In the genomic region with DNA sequence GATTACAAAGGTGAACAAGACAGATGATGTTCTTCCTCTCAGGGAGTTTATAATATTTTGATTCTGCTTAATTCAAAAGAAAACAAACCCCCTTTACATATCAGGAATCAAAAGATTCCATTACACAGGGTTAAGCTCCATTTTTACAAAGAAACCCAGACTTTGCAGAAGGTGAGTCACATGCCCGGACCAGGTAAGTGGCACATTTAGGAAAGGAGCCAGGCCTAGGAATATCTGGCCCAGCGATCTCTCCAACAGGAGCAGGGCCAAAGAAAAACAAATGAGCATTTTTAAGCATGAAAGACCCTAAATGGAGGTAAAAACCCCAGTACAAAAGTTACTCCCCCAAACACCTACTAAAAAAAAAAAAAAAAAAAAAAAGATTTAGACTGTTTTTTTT, we compare ENCODE assay signal across 8 cellular contexts. TPM values are rescaled to one million over a fixed set of nuclear protein-coding genes. Genes with fewer than 3 reads are reported as not detected.
A peak's percentile ranks its signal among the peaks of the same experiment; 100 is the strongest.
DNase-seq lines count a peak whose midpoint lies in the region; ATAC-seq lines count a peak whose summit lies in the region.
"Had no signal": no experiment of that assay in that cellular context is flagged by ENCODE, and none has a peak within 500 bp of the region (broad histone marks: within the 10 kb centered on the region; RNA-seq: fewer than 3 reads in every experiment).

No MANE protein-coding gene starts in this region.

- peak overlapping the region; percentile 86 for H3K27ac Mint-ChIP-seq in activated T-cell treated with anti-CD3 and anti-CD28 coated beads, Interleukin-2, amount 50 U/mL, for 72 hours
- peak overlapping the region; percentile 55 to 79 for H3K27ac Mint-ChIP-seq in stimulated activated naive CD8-positive, alpha-beta T cell treated with anti-CD3 and anti-CD28 coated beads, Interleukin-15, amount 100 ng/mL, for 72 hours

- H3K36me3 ChIP-seq in HUES48 (ENCODE audit: control insufficient read depth, insufficient read depth, low read length) (peaks cover 3% of the 10 kb centered on the region; the same call in 1 of the 2 replicates), iPS-18a (ENCODE audit: control insufficient read depth, low read depth, low read length) (peaks cover 3% of the 10 kb centered on the region)

- no peak for DNase-seq in activated T-cell treated with anti-CD3 and anti-CD28 coated beads, Interleukin-2, amount 50 U/mL, for 72 hours
- DNase-seq in stimulated activated naive CD8-positive, alpha-beta T cell treated with anti-CD3 and anti-CD28 coated beads, Interleukin-15, amount 100 ng/mL, for 72 hours: no peak
- DNase-seq in T-helper 9 cell: no peak
- no peak for DNase-seq in ureter (ENCODE audit: low spot score)
- DNase-seq: activated CD8-positive, alpha-beta memory T cell treated with anti-CD3 and anti-CD28 coated beads, Interleukin-2, amount 50 U/mL, for 48 hours had no signal

- peaks cover 6 to 19% of the 10 kb centered on the region in 2 donors for H3K36me3 Mint-ChIP-seq in activated T-cell treated with anti-CD3 and anti-CD28 coated beads, Interleukin-2, amount 50 U/mL, for 72 hours (ENCODE audit: insufficient read depth in 2 of 2)

- peaks cover 0 to 2% of the 10 kb centered on the region in 2 donors for H3K9me3 Mint-ChIP-seq in activated T-cell treated with anti-CD3 and anti-CD28 coated beads, Interleukin-2, amount 50 U/mL, for 72 hours
- H3K9me3 Mint-ChIP-seq in stimulated activated naive CD8-positive, alpha-beta T cell treated with anti-CD3 and anti-CD28 coated beads, Interleukin-15, amount 100 ng/mL, for 72 hours: peaks cover 7 to 8% of the 10 kb centered on the region in 2 donors

- H3K9me3 ChIP-seq in HUES48 (ENCODE audit: control insufficient read depth, insufficient read depth, low read length) (peaks cover 5% of the 10 kb centered on the region), iPS-18a (ENCODE audit: control insufficient read depth, low read depth, low read length) (peaks cover 6% of the 10 kb centered on the region)

- H3K4me3 ChIP-seq in HUES48 (ENCODE audit: low read depth, low read length): peak overlapping the region; percentile 80
- peak overlapping the region; percentile 88 for H3K4me3 ChIP-seq in iPS-18a (ENCODE audit: low read length)

- H3K9ac ChIP-seq in HUES48 (ENCODE audit: low read depth, low read length) (no peak overlapping the region), iPS-18a (ENCODE audit: low read length) (no peak overlapping the region)

- no peaks in the 10 kb centered on the region for H3K27me3 ChIP-seq in HUES48 (ENCODE audit: control insufficient read depth, insufficient read depth, low read length)
- H3K27me3 ChIP-seq in iPS-18a (ENCODE audit: control insufficient read depth, insufficient read depth, low read length): no peaks in the 10 kb centered on the region

- no peaks in the 10 kb centered on the region for H3K27me3 Mint-ChIP-seq in activated T-cell treated with anti-CD3 and anti-CD28 coated beads, Interleukin-2, amount 50 U/mL, for 72 hours (ENCODE audit: low read depth)
- no peaks in the 10 kb centered on the region for H3K27me3 Mint-ChIP-seq in stimulated activated naive CD8-positive, alpha-beta T cell treated with anti-CD3 and anti-CD28 coated beads, Interleukin-15, amount 100 ng/mL, for 72 hours

- H3K4me1 ChIP-seq in HUES48 (ENCODE audit: control insufficient read depth, insufficient read depth, low read length): peaks cover 28% of the 10 kb centered on the region
- H3K4me1 ChIP-seq in iPS-18a (ENCODE audit: control insufficient read depth, low read depth, low read length): peaks cover 14% of the 10 kb centered on the region

- H3K4me3 Mint-ChIP-seq in activated T-cell treated with anti-CD3 and anti-CD28 coated beads, Interleukin-2, amount 50 U/mL, for 72 hours: peak overlapping the region; percentile 88 to 99
- peak overlapping the region; percentile 92 to 96 for H3K4me3 Mint-ChIP-seq in stimulated activated naive CD8-positive, alpha-beta T cell treated with anti-CD3 and anti-CD28 coated beads, Interleukin-15, amount 100 ng/mL, for 72 hours

- H3K27ac ChIP-seq in HUES48 (ENCODE audit: low read depth, low read length): no peak overlapping the region
- H3K27ac ChIP-seq in iPS-18a (ENCODE audit: low read length): no peak overlapping the region

- H3K4me1 Mint-ChIP-seq in activated T-cell treated with anti-CD3 and anti-CD28 coated beads, Interleukin-2, amount 50 U/mL, for 72 hours (ENCODE audit: low read depth): peaks cover 41% of the 10 kb centered on the region
- H3K4me1 Mint-ChIP-seq in stimulated activated naive CD8-positive, alpha-beta T cell treated with anti-CD3 and anti-CD28 coated beads, Interleukin-15, amount 100 ng/mL, for 72 hours: peaks cover 47% of the 10 kb centered on the region

- ATAC-seq in activated T-cell treated with anti-CD3 and anti-CD28 coated beads, Interleukin-2, amount 50 U/mL, for 72 hours (replicated peaks in 1 of 2): no peak
- no peak for ATAC-seq in stimulated activated naive CD8-positive, alpha-beta T cell treated with anti-CD3 and anti-CD28 coated beads, Interleukin-15, amount 100 ng/mL, for 72 hours
- no peak for ATAC-seq in GM21367 (IDR thresholded peaks at IDR 0.05; ENCODE audit: unreplicated experiment)

RNA-seq across cellular contexts. Expression of gene STN1, which starts 1.1 kb away (rescaled TPM):
- total RNA-seq in activated T-cell treated with anti-CD3 and anti-CD28 coated beads, Interleukin-2, amount 50 U/mL, for 72 hours: 10 to 100 TPM; 52.0 to 57.7 TPM
- total RNA-seq in ureter: 49.3 TPM

RNA-seq across cellular contexts. Expression of gene SLK, which starts 50.0 kb away (rescaled TPM):
- total RNA-seq in activated T-cell treated with anti-CD3 and anti-CD28 coated beads, Interleukin-2, amount 50 U/mL, for 72 hours: 10 to 100 TPM; 22.5 to 25.1 TPM
- 66.4 TPM for total RNA-seq in ureter
